1 cellular context compared by ENCODE assay signal in genomic region chr12:34190054-34190453, GRCh38.
TF ChIP-seq lines count a peak whose summit lies in the region.

No MANE protein-coding gene starts in this region.

TF ChIP-seq in HepG2, 621 proteins besides CTCF, POLR2A, EP300 and RAD21 (continued from another document):
- TF ChIP-seq MNT (IDR thresholded peaks at IDR 0.05) = no peak
- TF ChIP-seq SRSF9 (IDR thresholded peaks at IDR 0.05; ENCODE audit: borderline replicate concordance, insufficient read depth, low read depth, low read length, poor library complexity, severe bottlenecking) = no peak
- TF ChIP-seq ZFAT (CRISPR knock-in tag; conservative IDR thresholded peaks at IDR 0.05) = no peak
